11 cellular contexts compared by ENCODE assay signal in genomic region chr6:52725530-52726192, GRCh38. TPM values are rescaled to one million over a fixed set of nuclear protein-coding genes. Genes with fewer than 3 reads are reported as not detected.
DNase-seq lines count a peak whose midpoint lies in the region; ATAC-seq and TF ChIP-seq lines count a peak whose summit lies in the region.
"Had no signal": no experiment of that assay in that cellular context is flagged by ENCODE, and none has a peak within 500 bp of the region (broad histone marks: within the 10 kb centered on the region; RNA-seq: fewer than 3 reads in every experiment).

No MANE protein-coding gene starts in this region.

- no peak for TF ChIP-seq CTCF in 22Rv1 (IDR thresholded peaks at IDR 0.05)

- intact Hi-C loops in left colon (cut with DNase I, micrococcal nuclease) = no loop called here

- peak; percentile 49 for DNase-seq in NCI-H1105 treated with DMSO at 0.1 percent for 48 hours (lab: John Stamatoyannopoulos, UW)
- DNase-seq in amniotic epithelial cell (ENCODE audit: low read depth) = peak; percentile 16
- DNase-seq in left colon = peak; percentile 6 to 34
- DNase-seq in NCI-H187 treated with DMSO at 0.1 percent for 48 hours (lab: John Stamatoyannopoulos, UW) = no peak
- DNase-seq in NOMO-1 treated with DMSO at 0.1 percent for 48 hours (lab: John Stamatoyannopoulos, UW; ENCODE audit: unreplicated experiment) = no peak
- DNase-seq: activated naive CD4-positive, alpha-beta T cell treated with anti-CD3 and anti-CD28 coated beads, Interleukin-2, amount 50 U/mL, for 16 hours; midbrain had no signal

- peak; percentile 87 for ATAC-seq in left colon
- ATAC-seq in HG03378 (IDR thresholded peaks at IDR 0.05; ENCODE audit: unreplicated experiment) = no peak
- no peak for ATAC-seq in GM21619 (IDR thresholded peaks at IDR 0.05; ENCODE audit: unreplicated experiment)

- H3K27ac ChIP-seq in 22Rv1 = peak overlapping the region; percentile 95

RNA-seq across cellular contexts. Expression of gene GSTA2, which starts 37.6 kb away (rescaled TPM):
- not detected for total RNA-seq in left colon
- total RNA-seq: fibroblast of lung had no signal

RNA-seq across cellular contexts. Expression of gene TMEM14A, which starts 54.7 kb away (rescaled TPM):
- 10 to 100 TPM; 16.8 to 17.5 TPM for total RNA-seq in left colon

Comparison
In these comparisons a context has a peak if more than half of its experiments do, and no peak if none do; other contexts are left out.
1. DNase-seq: peak in NCI-H1105 treated with DMSO at 0.1 percent for 48 hours (single experiment), amniotic epithelial cell (single experiment) and left colon (2 of 2); none in NCI-H187 treated with DMSO at 0.1 percent for 48 hours (single experiment) and NOMO-1 treated with DMSO at 0.1 percent for 48 hours (single experiment).